ENCODE assay signal across 11 cellular contexts in genomic region chr5:150514708-150515211, GRCh38. TPM values are rescaled to one million over a fixed set of nuclear protein-coding genes. Genes with fewer than 3 reads are reported as not detected.
DNase-seq lines count a peak whose midpoint lies in the region; ATAC-seq, FAIRE-seq and TF ChIP-seq lines count a peak whose summit lies in the region.
"Had no signal": no experiment of that assay in that cellular context is flagged by ENCODE, and none has a peak within 500 bp of the region (broad histone marks: within the 10 kb centered on the region; RNA-seq: fewer than 3 reads in every experiment).

No MANE protein-coding gene starts in this region.

- no peak for FAIRE-seq in GM12892 (lab: Jason Lieb, UNC)

- H3K4me3 ChIP-seq in cardiac fibroblast (replicated peaks in 1 of 2; ENCODE audit: low read depth in 2 of 2, low read length in 2 of 2): no peak overlapping the region
- H3K4me3 ChIP-seq in lung: no peak overlapping the region

- TF ChIP-seq POLR2A in GM12892 (IDR thresholded peaks at IDR 0.05; ENCODE audit: low read depth, low read length): no peak

- TF ChIP-seq CTCF in cardiac fibroblast (IDR thresholded peaks at IDR 0.05; ENCODE audit: low read depth, low read length): no peak
- TF ChIP-seq CTCF in lung (IDR thresholded peaks at IDR 0.05; ENCODE audit: control extremely low read depth, extremely low read depth): no peak

- no peaks in the 10 kb centered on the region for H3K36me3 Mint-ChIP-seq in effector memory CD8-positive, alpha-beta T cell (ENCODE audit: insufficient read depth)

- no peaks in the 10 kb centered on the region for H3K4me1 Mint-ChIP-seq in stimulated activated naive CD8-positive, alpha-beta T cell treated with anti-CD3 and anti-CD28 coated beads, Interleukin-15, amount 100 ng/mL, for 72 hours
- H3K4me1 Mint-ChIP-seq in effector memory CD8-positive, alpha-beta T cell (ENCODE audit: low read depth in 2 of 2): peaks cover 0 to 3% of the 10 kb centered on the region in 2 donors
- H3K4me1 Mint-ChIP-seq: B cell had no signal

- no peaks in the 10 kb centered on the region for H3K9me3 Mint-ChIP-seq in stimulated activated naive CD8-positive, alpha-beta T cell treated with anti-CD3 and anti-CD28 coated beads, Interleukin-15, amount 100 ng/mL, for 72 hours
- no peaks in the 10 kb centered on the region for H3K9me3 Mint-ChIP-seq in effector memory CD8-positive, alpha-beta T cell
- H3K9me3 Mint-ChIP-seq: activated T-cell treated with anti-CD3 and anti-CD28 coated beads, Interleukin-2, amount 50 U/mL, for 24 hours had no signal

- no peaks in the 10 kb centered on the region for H3K27me3 Mint-ChIP-seq in stimulated activated naive CD8-positive, alpha-beta T cell treated with anti-CD3 and anti-CD28 coated beads, Interleukin-15, amount 100 ng/mL, for 72 hours
- no peaks in the 10 kb centered on the region for H3K27me3 Mint-ChIP-seq in effector memory CD8-positive, alpha-beta T cell
- H3K27me3 Mint-ChIP-seq: activated T-cell treated with anti-CD3 and anti-CD28 coated beads, Interleukin-2, amount 50 U/mL, for 24 hours; B cell had no signal

- no peaks in the 10 kb centered on the region for H3K27me3 ChIP-seq in lung (ENCODE audit: control insufficient read depth, insufficient read depth)

- H3K27ac ChIP-seq in lung (ENCODE audit: low read depth in 1 of 2, low read length in 1 of 2): peak overlapping the region; percentile 34 to 62

- no peak for DNase-seq in stimulated activated naive CD8-positive, alpha-beta T cell treated with anti-CD3 and anti-CD28 coated beads, Interleukin-15, amount 100 ng/mL, for 72 hours
- DNase-seq in stimulated activated naive CD8-positive, alpha-beta T cell treated with anti-CD3 and anti-CD28 coated beads, Interleukin-15, Interleukin-2, amounts not matched to agents 100 U/mL and 50 U/mL, for 24 hours: no peak
- DNase-seq in cardiac fibroblast (ENCODE audit: low read depth in 2 of 2): peak; percentile 32 to 58
- peak; percentile 60 for DNase-seq in lung (ENCODE audit: low spot score)
- no peak for DNase-seq in anterior cingulate cortex (lab: John Stamatoyannopoulos, UW)
- no peak for DNase-seq in effector memory CD8-positive, alpha-beta T cell
- DNase-seq in GM12892 (ENCODE audit: insufficient read length): no peak
- DNase-seq in UCSD-AML1 (lab: John Stamatoyannopoulos, UW; ENCODE audit: unreplicated experiment): no peak
- DNase-seq: activated T-cell treated with anti-CD3 and anti-CD28 coated beads, Interleukin-2, amount 50 U/mL, for 24 hours; SIG-M5 had no signal

- peaks cover 0 to 4% of the 10 kb centered on the region in 2 donors for H3K36me3 ChIP-seq in lung (ENCODE audit: control insufficient read depth in 2 of 2, insufficient read depth in 2 of 2, low read length in 2 of 2)

- 40 to 85% methylated on average over 3 of the region's 3 CpGs for WGBS in lung, 2 donors

- peak; percentile 42 for ATAC-seq in stimulated activated naive CD8-positive, alpha-beta T cell treated with anti-CD3 and anti-CD28 coated beads, Interleukin-15, amount 100 ng/mL, for 72 hours
- no peak for ATAC-seq in stimulated activated naive CD8-positive, alpha-beta T cell treated with anti-CD3 and anti-CD28 coated beads, Interleukin-15, Interleukin-2, amounts not matched to agents 100 U/mL and 50 U/mL, for 24 hours
- ATAC-seq in lung (ENCODE audit: insufficient read depth, low FRiP score): no peak
- no peak for ATAC-seq in effector memory CD8-positive, alpha-beta T cell (replicated peaks)

- H3K9me3 ChIP-seq in lung (ENCODE audit: control insufficient read depth in 2 of 2, insufficient read depth in 1 of 2, low read length in 1 of 2): no peaks in the 10 kb centered on the region

- no peak overlapping the region for H3K4me3 Mint-ChIP-seq in stimulated activated naive CD8-positive, alpha-beta T cell treated with anti-CD3 and anti-CD28 coated beads, Interleukin-15, amount 100 ng/mL, for 72 hours
- H3K4me3 Mint-ChIP-seq in effector memory CD8-positive, alpha-beta T cell: no peak overlapping the region
- H3K4me3 Mint-ChIP-seq: activated T-cell treated with anti-CD3 and anti-CD28 coated beads, Interleukin-2, amount 50 U/mL, for 24 hours; B cell had no signal

- H3K4me1 ChIP-seq in lung (ENCODE audit: control insufficient read depth in 2 of 2, insufficient read depth in 2 of 2, low read length in 2 of 2): peaks cover 22 to 52% of the 10 kb centered on the region in 2 donors

- H3K27ac Mint-ChIP-seq in stimulated activated naive CD8-positive, alpha-beta T cell treated with anti-CD3 and anti-CD28 coated beads, Interleukin-15, amount 100 ng/mL, for 72 hours: peak overlapping the region in 1 of 2 donors; percentile 25
- peak overlapping the region in 1 of 2 donors; percentile 17 for H3K27ac Mint-ChIP-seq in effector memory CD8-positive, alpha-beta T cell
- H3K27ac Mint-ChIP-seq: activated T-cell treated with anti-CD3 and anti-CD28 coated beads, Interleukin-2, amount 50 U/mL, for 24 hours; B cell had no signal

RNA-seq across cellular contexts. Expression of gene NDST1, which starts 6.8 kb away (rescaled TPM):
- 100 to 1,000 TPM in 1 of 2 donors, 10 to 100 TPM in 1; 71.6 to 145 TPM for total RNA-seq in lung
- polyA plus RNA-seq in lung: 10 to 100 TPM; 45.6 to 49.8 TPM
- polyA plus RNA-seq in GM12892 (2012; ENCODE audit: missing spikeins): 6.3 TPM

Comparison
In these comparisons a context has a peak if more than half of its experiments do, and no peak if none do; other contexts are left out.
1. DNase-seq: peak in cardiac fibroblast (2 of 2) and lung (single experiment); none in stimulated activated naive CD8-positive, alpha-beta T cell treated with anti-CD3 and anti-CD28 coated beads, Interleukin-15, amount 100 ng/mL, for 72 hours (0 of 2), stimulated activated naive CD8-positive, alpha-beta T cell treated with anti-CD3 and anti-CD28 coated beads, Interleukin-15, Interleukin-2, amounts not matched to agents 100 U/mL and 50 U/mL, for 24 hours (single experiment), anterior cingulate cortex (0 of 58), effector memory CD8-positive, alpha-beta T cell (0 of 3), GM12892 (single experiment) and UCSD-AML1 (single experiment).